In the genomic region with DNA sequence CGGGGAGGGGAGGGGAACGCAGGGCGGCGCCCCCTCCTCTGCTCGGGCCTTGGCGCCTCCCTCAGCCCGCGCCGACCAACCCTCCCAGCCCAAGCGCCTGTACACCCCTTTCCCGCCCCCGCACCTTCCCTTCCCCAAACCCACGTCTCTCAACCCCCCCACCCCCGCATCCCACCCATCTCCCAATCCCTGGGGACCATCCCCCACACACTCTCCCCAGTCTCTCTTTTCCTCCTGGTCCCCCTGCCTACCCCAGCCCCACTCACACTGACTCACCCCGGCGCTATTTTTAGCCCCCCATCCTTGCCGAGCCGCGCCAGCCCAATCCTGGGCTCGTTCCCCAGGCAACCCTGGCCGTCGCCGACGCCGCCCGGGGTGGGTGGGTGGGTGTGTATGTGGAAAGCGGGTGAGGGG, we compare ENCODE assay signal across 1 cellular context.
TF ChIP-seq lines count a peak whose summit lies in the region.

No MANE protein-coding gene starts in this region.

TF ChIP-seq in WTC11, 78 proteins besides CTCF, POLR2A, EP300 and RAD21 (continued from another document):
- TF ChIP-seq, protein P1, sequence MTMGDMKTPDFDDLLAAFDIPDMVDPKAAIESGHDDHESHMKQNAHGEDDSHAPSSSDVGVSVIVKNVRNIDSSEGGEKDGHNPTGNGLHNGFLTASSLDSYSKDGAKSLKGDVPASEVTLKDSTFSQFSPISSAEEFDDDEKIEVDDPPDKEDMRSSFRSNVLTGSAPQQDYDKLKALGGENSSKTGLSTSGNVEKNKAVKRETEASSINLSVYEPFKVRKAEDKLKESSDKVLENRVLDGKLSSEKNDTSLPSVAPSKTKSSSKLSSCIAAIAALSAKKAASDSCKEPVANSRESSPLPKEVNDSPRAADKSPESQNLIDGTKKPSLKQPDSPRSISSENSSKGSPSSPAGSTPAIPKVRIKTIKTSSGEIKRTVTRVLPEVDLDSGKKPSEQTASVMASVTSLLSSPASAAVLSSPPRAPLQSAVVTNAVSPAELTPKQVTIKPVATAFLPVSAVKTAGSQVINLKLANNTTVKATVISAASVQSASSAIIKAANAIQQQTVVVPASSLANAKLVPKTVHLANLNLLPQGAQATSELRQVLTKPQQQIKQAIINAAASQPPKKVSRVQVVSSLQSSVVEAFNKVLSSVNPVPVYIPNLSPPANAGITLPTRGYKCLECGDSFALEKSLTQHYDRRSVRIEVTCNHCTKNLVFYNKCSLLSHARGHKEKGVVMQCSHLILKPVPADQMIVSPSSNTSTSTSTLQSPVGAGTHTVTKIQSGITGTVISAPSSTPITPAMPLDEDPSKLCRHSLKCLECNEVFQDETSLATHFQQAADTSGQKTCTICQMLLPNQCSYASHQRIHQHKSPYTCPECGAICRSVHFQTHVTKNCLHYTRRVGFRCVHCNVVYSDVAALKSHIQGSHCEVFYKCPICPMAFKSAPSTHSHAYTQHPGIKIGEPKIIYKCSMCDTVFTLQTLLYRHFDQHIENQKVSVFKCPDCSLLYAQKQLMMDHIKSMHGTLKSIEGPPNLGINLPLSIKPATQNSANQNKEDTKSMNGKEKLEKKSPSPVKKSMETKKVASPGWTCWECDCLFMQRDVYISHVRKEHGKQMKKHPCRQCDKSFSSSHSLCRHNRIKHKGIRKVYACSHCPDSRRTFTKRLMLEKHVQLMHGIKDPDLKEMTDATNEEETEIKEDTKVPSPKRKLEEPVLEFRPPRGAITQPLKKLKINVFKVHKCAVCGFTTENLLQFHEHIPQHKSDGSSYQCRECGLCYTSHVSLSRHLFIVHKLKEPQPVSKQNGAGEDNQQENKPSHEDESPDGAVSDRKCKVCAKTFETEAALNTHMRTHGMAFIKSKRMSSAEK (CRISPR knock-in tag; IDR thresholded peaks at IDR 0.05; ENCODE audit: borderline replicate concordance) = no peak
- TF ChIP-seq TP53 (CRISPR knock-in tag; IDR thresholded peaks at IDR 0.05) = no peak
- TF ChIP-seq, protein P2, sequence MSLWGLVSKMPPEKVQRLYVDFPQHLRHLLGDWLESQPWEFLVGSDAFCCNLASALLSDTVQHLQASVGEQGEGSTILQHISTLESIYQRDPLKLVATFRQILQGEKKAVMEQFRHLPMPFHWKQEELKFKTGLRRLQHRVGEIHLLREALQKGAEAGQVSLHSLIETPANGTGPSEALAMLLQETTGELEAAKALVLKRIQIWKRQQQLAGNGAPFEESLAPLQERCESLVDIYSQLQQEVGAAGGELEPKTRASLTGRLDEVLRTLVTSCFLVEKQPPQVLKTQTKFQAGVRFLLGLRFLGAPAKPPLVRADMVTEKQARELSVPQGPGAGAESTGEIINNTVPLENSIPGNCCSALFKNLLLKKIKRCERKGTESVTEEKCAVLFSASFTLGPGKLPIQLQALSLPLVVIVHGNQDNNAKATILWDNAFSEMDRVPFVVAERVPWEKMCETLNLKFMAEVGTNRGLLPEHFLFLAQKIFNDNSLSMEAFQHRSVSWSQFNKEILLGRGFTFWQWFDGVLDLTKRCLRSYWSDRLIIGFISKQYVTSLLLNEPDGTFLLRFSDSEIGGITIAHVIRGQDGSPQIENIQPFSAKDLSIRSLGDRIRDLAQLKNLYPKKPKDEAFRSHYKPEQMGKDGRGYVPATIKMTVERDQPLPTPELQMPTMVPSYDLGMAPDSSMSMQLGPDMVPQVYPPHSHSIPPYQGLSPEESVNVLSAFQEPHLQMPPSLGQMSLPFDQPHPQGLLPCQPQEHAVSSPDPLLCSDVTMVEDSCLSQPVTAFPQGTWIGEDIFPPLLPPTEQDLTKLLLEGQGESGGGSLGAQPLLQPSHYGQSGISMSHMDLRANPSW (CRISPR knock-in tag; conservative IDR thresholded peaks at IDR 0.05; ENCODE audit: low read depth) = no peak
- TF ChIP-seq, protein P3, sequence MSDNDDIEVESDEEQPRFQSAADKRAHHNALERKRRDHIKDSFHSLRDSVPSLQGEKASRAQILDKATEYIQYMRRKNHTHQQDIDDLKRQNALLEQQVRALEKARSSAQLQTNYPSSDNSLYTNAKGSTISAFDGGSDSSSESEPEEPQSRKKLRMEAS (CRISPR knock-in tag; IDR thresholded peaks at IDR 0.05) = no peak
- TF ChIP-seq, protein P4, sequence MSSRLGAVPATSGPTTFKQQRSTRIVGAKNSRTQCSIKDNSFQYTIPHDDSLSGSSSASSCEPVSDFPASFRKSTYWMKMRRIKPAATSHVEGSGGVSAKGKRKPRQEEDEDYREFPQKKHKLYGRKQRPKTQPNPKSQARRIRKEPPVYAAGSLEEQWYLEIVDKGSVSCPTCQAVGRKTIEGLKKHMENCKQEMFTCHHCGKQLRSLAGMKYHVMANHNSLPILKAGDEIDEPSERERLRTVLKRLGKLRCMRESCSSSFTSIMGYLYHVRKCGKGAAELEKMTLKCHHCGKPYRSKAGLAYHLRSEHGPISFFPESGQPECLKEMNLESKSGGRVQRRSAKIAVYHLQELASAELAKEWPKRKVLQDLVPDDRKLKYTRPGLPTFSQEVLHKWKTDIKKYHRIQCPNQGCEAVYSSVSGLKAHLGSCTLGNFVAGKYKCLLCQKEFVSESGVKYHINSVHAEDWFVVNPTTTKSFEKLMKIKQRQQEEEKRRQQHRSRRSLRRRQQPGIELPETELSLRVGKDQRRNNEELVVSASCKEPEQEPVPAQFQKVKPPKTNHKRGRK (CRISPR knock-in tag; IDR thresholded peaks at IDR 0.05; ENCODE audit: borderline replicate concordance) = no peak
